In genomic region chr19:6066661-6067646, GRCh38 we compare ENCODE assay signal across 8 cellular contexts. TPM values are rescaled to one million over a fixed set of nuclear protein-coding genes. Genes with fewer than 3 reads are reported as not detected.
DNase-seq lines count a peak whose midpoint lies in the region; ATAC-seq, FAIRE-seq and TF ChIP-seq lines count a peak whose summit lies in the region.

No MANE protein-coding gene starts in this region.

- no peak for ATAC-seq in activated CD8-positive, alpha-beta memory T cell treated with anti-CD3 and anti-CD28 coated beads, Interleukin-2, amount 10 ng/mL, durations not matched to agents 7 days and 5 days

- TF ChIP-seq CTCF in neural crest cell (conservative IDR thresholded peaks at IDR 0.05), result no peak

- peaks cover 15% of the 10 kb centered on the region for H3K27me3 Mint-ChIP-seq in activated CD8-positive, alpha-beta memory T cell treated with anti-CD3 and anti-CD28 coated beads, Interleukin-2, amount 10 ng/mL, durations not matched to agents 7 days and 5 days
- H3K27me3 Mint-ChIP-seq in activated T-helper 2 cell treated with anti-CD3 and anti-CD28 coated beads, Interferon-gamma antibody, Interleukin-2, Interleukin-4, amounts not matched to agents 10 μg/mL and 5 μg/mL and 100 μg/mL, durations not matched to agents 14 hours and 24 hours and 36 hours (ENCODE audit: low read depth), result no peaks in the 10 kb centered on the region
- H3K27me3 Mint-ChIP-seq in neural crest cell (ENCODE audit: low read depth), result no peaks in the 10 kb centered on the region
- peaks cover 6% of the 10 kb centered on the region for H3K27me3 Mint-ChIP-seq in T-helper 2 cell treated with Interferon-gamma antibody and Interleukin-4, amounts not matched to agents 5 μg/mL and 100 μg/mL, for 36 hours (ENCODE audit: low read depth)

- CTCF ChIA-PET in activated CD8-positive, alpha-beta memory T cell treated with anti-CD3 and anti-CD28 coated beads, Interleukin-2, amount 10 ng/mL, durations not matched to agents 7 days and 5 days (lab: Charles Lee), result interaction anchor here (1.5 kb wide), 1 partner anchor 60 kb away, joined by 4 read pairs; no protein-coding TSS in a partner anchor

- no peak overlapping the region for H3K4me3 Mint-ChIP-seq in activated CD8-positive, alpha-beta memory T cell treated with anti-CD3 and anti-CD28 coated beads, Interleukin-2, amount 10 ng/mL, durations not matched to agents 7 days and 5 days
- no peak overlapping the region for H3K4me3 Mint-ChIP-seq in activated T-helper 2 cell treated with anti-CD3 and anti-CD28 coated beads, Interferon-gamma antibody, Interleukin-2, Interleukin-4, amounts not matched to agents 10 μg/mL and 5 μg/mL and 100 μg/mL, durations not matched to agents 14 hours and 24 hours and 36 hours (ENCODE audit: low read depth)
- H3K4me3 Mint-ChIP-seq in neural crest cell, result peak overlapping the region; percentile 71
- no peak overlapping the region for H3K4me3 Mint-ChIP-seq in T-helper 2 cell treated with Interferon-gamma antibody and Interleukin-4, amounts not matched to agents 5 μg/mL and 100 μg/mL, for 36 hours

- no peak for FAIRE-seq in frontal cortex (lab: Jason Lieb, UNC)

- no peaks in the 10 kb centered on the region for H3K36me3 Mint-ChIP-seq in activated CD8-positive, alpha-beta memory T cell treated with anti-CD3 and anti-CD28 coated beads, Interleukin-2, amount 10 ng/mL, durations not matched to agents 7 days and 5 days
- H3K36me3 Mint-ChIP-seq in activated T-helper 2 cell treated with anti-CD3 and anti-CD28 coated beads, Interferon-gamma antibody, Interleukin-2, Interleukin-4, amounts not matched to agents 10 μg/mL and 5 μg/mL and 100 μg/mL, durations not matched to agents 14 hours and 24 hours and 36 hours (ENCODE audit: low read depth), result peaks cover 4% of the 10 kb centered on the region
- H3K36me3 Mint-ChIP-seq in neural crest cell (ENCODE audit: low read depth), result peaks cover 6% of the 10 kb centered on the region
- H3K36me3 Mint-ChIP-seq in T-helper 2 cell treated with Interferon-gamma antibody and Interleukin-4, amounts not matched to agents 5 μg/mL and 100 μg/mL, for 36 hours (ENCODE audit: low read depth), result no peaks in the 10 kb centered on the region

- DNase-seq in activated CD8-positive, alpha-beta memory T cell treated with anti-CD3 and anti-CD28 coated beads, Interleukin-2, amount 50 U/mL, for 48 hours, result peak; percentile 46
- DNase-seq in activated CD8-positive, alpha-beta memory T cell treated with anti-CD3 and anti-CD28 coated beads, Interleukin-2, amount 10 ng/mL, durations not matched to agents 7 days and 5 days, result no peak
- DNase-seq in NCI-H2107 treated with DMSO at 0.1 percent for 48 hours (lab: John Stamatoyannopoulos, UW; ENCODE audit: unreplicated experiment) (peak; percentile 84), frontal cortex (ENCODE audit: low spot score in 2 of 2) (peak; percentile 58 to 75), neural crest cell (ENCODE audit: low read depth, low spot score) (peak; percentile 72)
- DNase-seq in activated T-helper 2 cell treated with anti-CD3 and anti-CD28 coated beads, Interferon-gamma antibody, Interleukin-2, Interleukin-4, amounts not matched to agents 10 μg/mL and 5 μg/mL and 100 μg/mL, durations not matched to agents 14 hours and 24 hours and 36 hours (ENCODE audit: low spot score), result no peak
- no peak for DNase-seq in T-helper 2 cell treated with Interferon-gamma antibody and Interleukin-4, amounts not matched to agents 5 μg/mL and 100 μg/mL, for 36 hours (ENCODE audit: low spot score)
- no peak for DNase-seq in stimulated activated CD4-positive, alpha-beta T cell treated with anti-CD3 and anti-CD28 coated beads, Interleukin-15, amount 100 ng/mL, for 24 hours

- H3K9me3 Mint-ChIP-seq in activated CD8-positive, alpha-beta memory T cell treated with anti-CD3 and anti-CD28 coated beads, Interleukin-2, amount 10 ng/mL, durations not matched to agents 7 days and 5 days (ENCODE audit: low read depth), result no peaks in the 10 kb centered on the region
- H3K9me3 Mint-ChIP-seq in activated T-helper 2 cell treated with anti-CD3 and anti-CD28 coated beads, Interferon-gamma antibody, Interleukin-2, Interleukin-4, amounts not matched to agents 10 μg/mL and 5 μg/mL and 100 μg/mL, durations not matched to agents 14 hours and 24 hours and 36 hours, result peaks cover 6% of the 10 kb centered on the region
- peaks cover 5% of the 10 kb centered on the region for H3K9me3 Mint-ChIP-seq in neural crest cell
- H3K9me3 Mint-ChIP-seq in T-helper 2 cell treated with Interferon-gamma antibody and Interleukin-4, amounts not matched to agents 5 μg/mL and 100 μg/mL, for 36 hours, result peaks cover 7% of the 10 kb centered on the region

- intact Hi-C loops in activated T-helper 2 cell treated with anti-CD3 and anti-CD28 coated beads, Interferon-gamma antibody, Interleukin-2, Interleukin-4, amounts not matched to agents 10 μg/mL and 5 μg/mL and 100 μg/mL, durations not matched to agents 14 hours and 24 hours and 36 hours (cut with micrococcal nuclease), result no loop called here

- H3K4me1 Mint-ChIP-seq in activated CD8-positive, alpha-beta memory T cell treated with anti-CD3 and anti-CD28 coated beads, Interleukin-2, amount 10 ng/mL, durations not matched to agents 7 days and 5 days, result peaks cover 21% of the 10 kb centered on the region
- H3K4me1 Mint-ChIP-seq in activated T-helper 2 cell treated with anti-CD3 and anti-CD28 coated beads, Interferon-gamma antibody, Interleukin-2, Interleukin-4, amounts not matched to agents 10 μg/mL and 5 μg/mL and 100 μg/mL, durations not matched to agents 14 hours and 24 hours and 36 hours (ENCODE audit: low read depth), result peaks cover 43% of the 10 kb centered on the region
- H3K4me1 Mint-ChIP-seq in neural crest cell, result peaks cover 56% of the 10 kb centered on the region
- H3K4me1 Mint-ChIP-seq in T-helper 2 cell treated with Interferon-gamma antibody and Interleukin-4, amounts not matched to agents 5 μg/mL and 100 μg/mL, for 36 hours (ENCODE audit: low read depth), result peaks cover 27% of the 10 kb centered on the region

- H3K27ac Mint-ChIP-seq in activated CD8-positive, alpha-beta memory T cell treated with anti-CD3 and anti-CD28 coated beads, Interleukin-2, amount 10 ng/mL, durations not matched to agents 7 days and 5 days, result no peak overlapping the region
- H3K27ac Mint-ChIP-seq in activated T-helper 2 cell treated with anti-CD3 and anti-CD28 coated beads, Interferon-gamma antibody, Interleukin-2, Interleukin-4, amounts not matched to agents 10 μg/mL and 5 μg/mL and 100 μg/mL, durations not matched to agents 14 hours and 24 hours and 36 hours, result peak overlapping the region; percentile 48
- H3K27ac Mint-ChIP-seq in neural crest cell (ENCODE audit: unreplicated experiment), result peak overlapping the region; percentile 95
- H3K27ac Mint-ChIP-seq in T-helper 2 cell treated with Interferon-gamma antibody and Interleukin-4, amounts not matched to agents 5 μg/mL and 100 μg/mL, for 36 hours, result no peak overlapping the region

RNA-seq across cellular contexts. Expression of gene RFX2, which starts 43.3 kb away (rescaled TPM):
- total RNA-seq in activated CD8-positive, alpha-beta memory T cell treated with anti-CD3 and anti-CD28 coated beads, Interleukin-2, amount 10 ng/mL, durations not matched to agents 7 days and 5 days, result 10 to 100 TPM in 1 of 2 experiments, 1 to 10 TPM in 1; 9.8 to 11.7 TPM
- 8.7 and 12.5 TPM in 2 replicates for total RNA-seq in activated T-helper 2 cell treated with anti-CD3 and anti-CD28 coated beads, Interferon-gamma antibody, Interleukin-2, Interleukin-4, amounts not matched to agents 10 μg/mL and 5 μg/mL and 100 μg/mL, durations not matched to agents 14 hours and 24 hours and 36 hours
- 5.7 TPM for total RNA-seq in frontal cortex
- total RNA-seq in neural crest cell, result 17.2 and 19.2 TPM in 2 replicates

Comparison
In these comparisons a context has a peak if more than half of its experiments do, and no peak if none do; other contexts are left out.
1. DNase-seq: peak in activated CD8-positive, alpha-beta memory T cell treated with anti-CD3 and anti-CD28 coated beads, Interleukin-2, amount 50 U/mL, for 48 hours (single experiment), NCI-H2107 treated with DMSO at 0.1 percent for 48 hours (single experiment), frontal cortex (2 of 2) and neural crest cell (single experiment); none in activated CD8-positive, alpha-beta memory T cell treated with anti-CD3 and anti-CD28 coated beads, Interleukin-2, amount 10 ng/mL, durations not matched to agents 7 days and 5 days (single experiment), activated T-helper 2 cell treated with anti-CD3 and anti-CD28 coated beads, Interferon-gamma antibody, Interleukin-2, Interleukin-4, amounts not matched to agents 10 μg/mL and 5 μg/mL and 100 μg/mL, durations not matched to agents 14 hours and 24 hours and 36 hours (single experiment), T-helper 2 cell treated with Interferon-gamma antibody and Interleukin-4, amounts not matched to agents 5 μg/mL and 100 μg/mL, for 36 hours (single experiment) and stimulated activated CD4-positive, alpha-beta T cell treated with anti-CD3 and anti-CD28 coated beads, Interleukin-15, amount 100 ng/mL, for 24 hours (single experiment).
2. H3K27ac Mint-ChIP-seq: peak in activated T-helper 2 cell treated with anti-CD3 and anti-CD28 coated beads, Interferon-gamma antibody, Interleukin-2, Interleukin-4, amounts not matched to agents 10 μg/mL and 5 μg/mL and 100 μg/mL, durations not matched to agents 14 hours and 24 hours and 36 hours (single experiment) and neural crest cell (single experiment); none in activated CD8-positive, alpha-beta memory T cell treated with anti-CD3 and anti-CD28 coated beads, Interleukin-2, amount 10 ng/mL, durations not matched to agents 7 days and 5 days (single experiment) and T-helper 2 cell treated with Interferon-gamma antibody and Interleukin-4, amounts not matched to agents 5 μg/mL and 100 μg/mL, for 36 hours (single experiment).